20 cellular contexts compared by ENCODE assay signal in genomic region chr20:32442630-32443029, GRCh38.
DNase-seq lines count a peak whose midpoint lies in the region; ATAC-seq, FAIRE-seq and TF ChIP-seq lines count a peak whose summit lies in the region.
"Had no signal": no experiment of that assay in that cellular context is flagged by ENCODE, and none has a peak within 500 bp of the region (broad histone marks: within the 10 kb centered on the region; RNA-seq: fewer than 3 reads in every experiment).

No MANE protein-coding gene starts in this region.

- no peaks in the 10 kb centered on the region for H3K27me3 ChIP-seq in naive thymus-derived CD4-positive, alpha-beta T cell (ENCODE audit: control insufficient read depth in 2 of 2, insufficient read depth in 2 of 2, low read length in 2 of 2)
- H3K27me3 ChIP-seq in pancreas, result no peaks in the 10 kb centered on the region
- H3K27me3 ChIP-seq: heart right ventricle, vagina had no signal

- intact Hi-C loops in naive thymus-derived CD4-positive, alpha-beta T cell (cut with micrococcal nuclease), result loop anchor here in 1 of 2 donors (2.0 to 5.0 kb wide), 2 partner anchors 42 to 65 kb away; no protein-coding TSS in a partner anchor
- intact Hi-C loops in pancreas (cut with DNase I), result no loop called here

- POLR2A ChIA-PET in naive thymus-derived CD4-positive, alpha-beta T cell (lab: Charles Lee), result interaction anchor here (0.5 to 0.6 kb wide), 2 partner anchors 10 to 57 kb away, joined by 3 read pairs; no protein-coding TSS in a partner anchor

- H3K9me3 Mint-ChIP-seq in activated naive CD4-positive, alpha-beta T cell treated with anti-CD3 and anti-CD28 coated beads, Interleukin-2, amount 10 ng/mL, durations not matched to agents 7 days and 5 days, result no peaks in the 10 kb centered on the region
- no peaks in the 10 kb centered on the region for H3K9me3 Mint-ChIP-seq in activated naive CD8-positive, alpha-beta T cell (ENCODE audit: low read depth)
- H3K9me3 Mint-ChIP-seq in naive thymus-derived CD4-positive, alpha-beta T cell, result peaks cover 0 to 1% (median 0%) of the 10 kb centered on the region in 11 donors

- no peak for ATAC-seq in naive thymus-derived CD4-positive, alpha-beta T cell
- no peak for ATAC-seq in GM19324 (IDR thresholded peaks at IDR 0.05; ENCODE audit: low FRiP score, unreplicated experiment)
- no peak for ATAC-seq in pancreas
- ATAC-seq: heart right ventricle, lower lobe of right lung had no signal

- peaks cover 3% of the 10 kb centered on the region for H3K4me1 Mint-ChIP-seq in activated naive CD4-positive, alpha-beta T cell treated with anti-CD3 and anti-CD28 coated beads, Interleukin-2, amount 10 ng/mL, durations not matched to agents 7 days and 5 days
- H3K4me1 Mint-ChIP-seq in activated naive CD8-positive, alpha-beta T cell (ENCODE audit: low read depth), result peaks cover 43% of the 10 kb centered on the region
- H3K4me1 Mint-ChIP-seq in naive thymus-derived CD4-positive, alpha-beta T cell, result peaks cover 16 to 54% (median 31%) of the 10 kb centered on the region in 7 donors

- peaks cover 0 to 5% of the 10 kb centered on the region in 2 donors for H3K4me1 ChIP-seq in naive thymus-derived CD4-positive, alpha-beta T cell (ENCODE audit: control insufficient read depth in 2 of 2, insufficient read depth in 2 of 2, low read length in 2 of 2)
- peaks cover 4 to 12% (median 10%) of the 10 kb centered on the region in 3 donors for H3K4me1 ChIP-seq in pancreas

- H3K9me3 ChIP-seq in naive thymus-derived CD4-positive, alpha-beta T cell (ENCODE audit: control insufficient read depth in 2 of 3, low read length in 3 of 3), result no peaks in the 10 kb centered on the region
- no peaks in the 10 kb centered on the region for H3K9me3 ChIP-seq in pancreas
- H3K9me3 ChIP-seq: heart right ventricle, lower lobe of right lung, vagina had no signal

- DNase-seq in activated naive CD4-positive, alpha-beta T cell treated with anti-CD3 and anti-CD28 coated beads, Interleukin-2, amount 10 ng/mL, durations not matched to agents 7 days and 5 days, result peak; percentile 16
- DNase-seq in activated naive CD4-positive, alpha-beta T cell (lab: John Stamatoyannopoulos, UW), result no peak
- DNase-seq in naive thymus-derived CD4-positive, alpha-beta T cell, result no peak
- DNase-seq in SW480 (ENCODE audit: low spot score) (no peak), OCI-M2 (lab: John Stamatoyannopoulos, UW; ENCODE audit: unreplicated experiment) (no peak), pancreas (no peak)
- DNase-seq: activated CD4-positive, alpha-beta T cell treated with anti-CD3 and anti-CD28 coated beads, Interleukin-2, amount 50 U/mL, for 48 hours; aorta; DMS53; heart right ventricle; lower lobe of right lung; NCI-H1417 treated with DMSO at 0.1 percent for 48 hours; NCI-H526 treated with DMSO at 0.1 percent for 48 hours; SHP77 treated with DMSO at 0.1 percent for 48 hours; T-helper 1 cell had no signal

- H3K36me3 Mint-ChIP-seq in activated naive CD4-positive, alpha-beta T cell treated with anti-CD3 and anti-CD28 coated beads, Interleukin-2, amount 10 ng/mL, durations not matched to agents 7 days and 5 days, result peaks cover 55% of the 10 kb centered on the region
- H3K36me3 Mint-ChIP-seq in activated naive CD8-positive, alpha-beta T cell, result no peaks in the 10 kb centered on the region
- H3K36me3 Mint-ChIP-seq in naive thymus-derived CD4-positive, alpha-beta T cell, result peaks cover 4 to 27% (median 12%) of the 10 kb centered on the region in 5 donors

- H3K27ac Mint-ChIP-seq in activated naive CD4-positive, alpha-beta T cell treated with anti-CD3 and anti-CD28 coated beads, Interleukin-2, amount 10 ng/mL, durations not matched to agents 7 days and 5 days, result no peak overlapping the region
- H3K27ac Mint-ChIP-seq in activated naive CD8-positive, alpha-beta T cell, result peak overlapping the region; percentile 23
- H3K27ac Mint-ChIP-seq in naive thymus-derived CD4-positive, alpha-beta T cell, result peak overlapping the region in 8 of 9 donors; percentile 9 to 89 (median 44)

- 74 to 83% methylated on average over 6 of the region's 6 CpGs for WGBS in pancreas, 2 donors

- CTCF ChIA-PET in activated naive CD4-positive, alpha-beta T cell treated with anti-CD3 and anti-CD28 coated beads, Interleukin-2, amount 10 ng/mL, durations not matched to agents 7 days and 5 days (lab: Charles Lee), result no interaction called here
- CTCF ChIA-PET in naive thymus-derived CD4-positive, alpha-beta T cell (lab: Charles Lee), result no interaction called here

- no peak overlapping the region for H3K4me3 Mint-ChIP-seq in activated naive CD4-positive, alpha-beta T cell treated with anti-CD3 and anti-CD28 coated beads, Interleukin-2, amount 10 ng/mL, durations not matched to agents 7 days and 5 days
- H3K4me3 Mint-ChIP-seq in activated naive CD8-positive, alpha-beta T cell, result no peak overlapping the region
- H3K4me3 Mint-ChIP-seq in naive thymus-derived CD4-positive, alpha-beta T cell, result no peak overlapping the region

- no peaks in the 10 kb centered on the region for H3K27me3 Mint-ChIP-seq in activated naive CD4-positive, alpha-beta T cell treated with anti-CD3 and anti-CD28 coated beads, Interleukin-2, amount 10 ng/mL, durations not matched to agents 7 days and 5 days
- no peaks in the 10 kb centered on the region for H3K27me3 Mint-ChIP-seq in activated naive CD8-positive, alpha-beta T cell
- no peaks in the 10 kb centered on the region for H3K27me3 Mint-ChIP-seq in naive thymus-derived CD4-positive, alpha-beta T cell

- no peak overlapping the region for H3K4me3 ChIP-seq in naive thymus-derived CD4-positive, alpha-beta T cell (ENCODE audit: low read length)
- H3K4me3 ChIP-seq in pancreas, result no peak overlapping the region
- H3K4me3 ChIP-seq: heart right ventricle, lower lobe of right lung, vagina had no signal

- peaks cover 0 to 70% (median 5%) of the 10 kb centered on the region in 3 experiments for H3K36me3 ChIP-seq in naive thymus-derived CD4-positive, alpha-beta T cell (ENCODE audit: control insufficient read depth in 2 of 3, insufficient read depth in 3 of 3, low read length in 3 of 3)
- peaks cover 0 to 29% (median 3%) of the 10 kb centered on the region in 3 donors for H3K36me3 ChIP-seq in pancreas

- no peak for TF ChIP-seq CTCF in pancreas (IDR thresholded peaks at IDR 0.05)

- H3K27ac ChIP-seq in naive thymus-derived CD4-positive, alpha-beta T cell (ENCODE audit: low read depth, low read length), result peak overlapping the region; percentile 19
- no peak overlapping the region for H3K27ac ChIP-seq in pancreas
- H3K27ac ChIP-seq: heart right ventricle, lower lobe of right lung, vagina had no signal

- FAIRE-seq in pancreas (lab: Jason Lieb, UNC), result no peak
- FAIRE-seq: GM12891, H54 had no signal
